Comparison of ENCODE assay signal across 2 cellular contexts in the genomic region with DNA sequence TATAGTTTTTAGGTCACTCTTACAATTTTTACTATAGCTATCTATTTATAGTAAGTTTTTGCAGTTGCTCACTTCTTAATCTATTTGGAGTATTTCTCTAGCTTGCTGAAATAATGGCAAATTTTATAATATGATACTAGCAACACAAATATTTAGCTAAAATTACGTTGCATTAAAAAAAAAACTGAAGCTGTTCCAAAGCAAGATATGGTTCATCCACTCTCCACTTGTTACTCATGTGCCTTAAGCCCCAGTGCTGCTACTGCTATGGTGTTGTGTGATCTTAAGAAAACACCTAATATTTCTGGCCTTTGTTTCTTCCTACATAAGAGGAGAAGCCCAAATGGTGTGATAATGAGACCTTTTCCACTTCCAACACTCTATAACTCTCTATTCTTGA.
TF ChIP-seq lines count a peak whose summit lies in the region.

No MANE protein-coding gene starts in this region.

TF ChIP-seq in GM23338, 12 proteins besides CTCF, POLR2A, EP300 and RAD21 (continued from another document):
- TF ChIP-seq EZH2 (IDR thresholded peaks at IDR 0.05; ENCODE audit: low read depth, unreplicated experiment): no peak
- TF ChIP-seq, protein P1, sequence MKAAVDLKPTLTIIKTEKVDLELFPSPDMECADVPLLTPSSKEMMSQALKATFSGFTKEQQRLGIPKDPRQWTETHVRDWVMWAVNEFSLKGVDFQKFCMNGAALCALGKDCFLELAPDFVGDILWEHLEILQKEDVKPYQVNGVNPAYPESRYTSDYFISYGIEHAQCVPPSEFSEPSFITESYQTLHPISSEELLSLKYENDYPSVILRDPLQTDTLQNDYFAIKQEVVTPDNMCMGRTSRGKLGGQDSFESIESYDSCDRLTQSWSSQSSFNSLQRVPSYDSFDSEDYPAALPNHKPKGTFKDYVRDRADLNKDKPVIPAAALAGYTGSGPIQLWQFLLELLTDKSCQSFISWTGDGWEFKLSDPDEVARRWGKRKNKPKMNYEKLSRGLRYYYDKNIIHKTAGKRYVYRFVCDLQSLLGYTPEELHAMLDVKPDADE (IDR thresholded peaks at IDR 0.05): no peak
TF ChIP-seq in GM23338: peak in this region for 0.

TF ChIP-seq in HEK293T, 16 proteins besides CTCF, POLR2A, EP300 and RAD21 (continued from another document):
- TF ChIP-seq ARNT (IDR thresholded peaks at IDR 0.05) (no peak), ELF4 (IDR thresholded peaks at IDR 0.05) (no peak), LEF1 (IDR thresholded peaks at IDR 0.05; ENCODE audit: borderline replicate concordance) (no peak), TARDBP (IDR thresholded peaks at IDR 0.05) (no peak), FOXK2 (IDR thresholded peaks at IDR 0.05) (no peak), L3MBTL2 (conservative IDR thresholded peaks at IDR 0.05) (no peak), FOXA1 (IDR thresholded peaks at IDR 0.05) (no peak), NFRKB (IDR thresholded peaks at IDR 0.05) (no peak), ZNF384 (IDR thresholded peaks at IDR 0.05) (no peak), HDGF (IDR thresholded peaks at IDR 0.05; ENCODE audit: borderline replicate concordance) (no peak), FOXM1 (IDR thresholded peaks at IDR 0.05; ENCODE audit: borderline replicate concordance) (no peak)
TF ChIP-seq in HEK293T: peak in this region for 0.
